ENCODE assay signal across 8 cellular contexts in the genomic region with DNA sequence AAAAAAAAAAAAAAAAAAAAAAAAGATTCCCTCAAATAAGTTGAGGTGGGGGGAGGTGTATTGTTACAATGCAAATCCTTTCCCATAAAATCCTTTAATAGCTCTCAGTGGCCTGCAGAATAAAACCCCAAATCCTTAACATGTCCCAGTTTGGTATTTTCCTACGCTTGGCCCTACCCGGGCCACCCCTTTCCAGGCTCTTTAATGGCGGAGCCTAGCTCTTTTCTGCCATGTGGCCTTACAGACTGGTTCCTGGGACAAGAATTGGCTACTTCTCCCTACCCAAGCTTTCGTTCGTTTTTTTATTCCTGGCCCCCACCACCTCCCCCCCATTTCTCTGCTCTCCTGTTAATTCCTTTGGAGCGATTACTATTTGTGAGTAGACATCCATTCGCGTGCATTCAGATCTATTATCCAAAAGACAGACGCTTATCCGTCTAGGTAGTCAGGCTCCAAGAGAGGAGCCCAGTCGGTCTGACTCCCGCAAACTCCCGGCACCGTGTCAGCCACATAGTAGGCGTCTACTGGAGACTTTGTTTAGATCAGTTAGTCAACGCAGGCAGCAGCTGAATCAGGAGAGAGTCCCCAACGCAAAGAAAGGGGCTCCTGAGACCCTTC. TPM values are rescaled to one million over a fixed set of nuclear protein-coding genes. Genes with fewer than 3 reads are reported as not detected.
DNase-seq lines count a peak whose midpoint lies in the region; ATAC-seq and TF ChIP-seq lines count a peak whose summit lies in the region.

No MANE protein-coding gene starts in this region.

- H3K4me1 ChIP-seq in HAP-1 (peaks cover 38% of the 10 kb centered on the region), left ventricle myocardium inferior (peaks cover 46% of the 10 kb centered on the region)

- H3K36me3 ChIP-seq in HAP-1 (replicated peaks): peaks cover 7% of the 10 kb centered on the region; the same call in 1 of the 2 replicates
- peaks cover 4% of the 10 kb centered on the region for H3K36me3 ChIP-seq in left ventricle myocardium inferior

- H3K4me3 ChIP-seq in HAP-1 (peak overlapping the region; percentile 89), WI38 (ENCODE audit: low read depth, low read length) (peak overlapping the region; percentile 79; the same call in 1 of the 2 replicates), left ventricle myocardium inferior (peak overlapping the region; percentile 82), skeletal muscle cell (ENCODE audit: low read depth, low read length) (peak overlapping the region; percentile 75)

- H3K27ac ChIP-seq in left ventricle myocardium inferior (replicated peaks): peak overlapping the region; percentile 99

- TF ChIP-seq CTCF in WI38 (IDR thresholded peaks at IDR 0.05; ENCODE audit: low read depth, low read length) (no peak), left ventricle myocardium inferior (IDR thresholded peaks at IDR 0.05; ENCODE audit: borderline replicate concordance) (no peak)

- no peaks in the 10 kb centered on the region for H3K27me3 ChIP-seq in HAP-1 (ENCODE audit: low read depth)
- H3K27me3 ChIP-seq in left ventricle myocardium inferior (ENCODE audit: low read depth): no peaks in the 10 kb centered on the region

- intact Hi-C loops in left ventricle myocardium inferior (cut with micrococcal nuclease): no loop called here

- no peak for ATAC-seq in HG02938 (IDR thresholded peaks at IDR 0.05; ENCODE audit: unreplicated experiment)

- DNase-seq in HAP-1 (ENCODE audit: low spot score in 2 of 2) (peak; percentile 65 to 93), left ventricle myocardium inferior (no peak), skeletal muscle cell (ENCODE audit: low read depth) (no peak), germinal center (ENCODE audit: low spot score) (no peak), DMS153 treated with DMSO at 0.1 percent for 48 hours (lab: John Stamatoyannopoulos, UW; ENCODE audit: unreplicated experiment) (no peak), SW480 (ENCODE audit: low spot score) (no peak)

- H3K9me3 ChIP-seq in HAP-1 (no peaks in the 10 kb centered on the region), left ventricle myocardium inferior (replicated peaks) (no peaks in the 10 kb centered on the region)

- in situ Hi-C loops in HAP-1 (cut with MboI; ENCODE audit: low sequenced_read_pairs): no loop called here

RNA-seq across cellular contexts. Expression of gene THAP11, which starts 0.8 kb away (rescaled TPM):
- total RNA-seq in left ventricle myocardium inferior: 31.4 TPM

RNA-seq across cellular contexts. Expression of gene NUTF2, which starts 5.4 kb away (rescaled TPM):
- total RNA-seq in left ventricle myocardium inferior: 73.6 TPM

RNA-seq across cellular contexts. Expression of gene CENPT, which starts 6.2 kb away (rescaled TPM):
- total RNA-seq in left ventricle myocardium inferior: 20.2 TPM

RNA-seq across cellular contexts. Expression of gene EDC4, which starts 31.5 kb away (rescaled TPM):
- total RNA-seq in left ventricle myocardium inferior: 33.2 TPM

RNA-seq across cellular contexts. Expression of gene TSNAXIP1, which starts 34.6 kb away (rescaled TPM):
- total RNA-seq in left ventricle myocardium inferior: 0.49 TPM

Comparison
In these comparisons a context has a peak if more than half of its experiments do, and no peak if none do; other contexts are left out.
1. DNase-seq: peak in HAP-1 (2 of 2); none in left ventricle myocardium inferior (single experiment), skeletal muscle cell (single experiment), germinal center (single experiment), DMS153 treated with DMSO at 0.1 percent for 48 hours (single experiment) and SW480 (single experiment).
2. Peak in every context shown above with its lines, with median percentiles within 50 percentile points of each other: H3K4me3 ChIP-seq.